Comparison of ENCODE assay signal across 20 cellular contexts in the genomic region with DNA sequence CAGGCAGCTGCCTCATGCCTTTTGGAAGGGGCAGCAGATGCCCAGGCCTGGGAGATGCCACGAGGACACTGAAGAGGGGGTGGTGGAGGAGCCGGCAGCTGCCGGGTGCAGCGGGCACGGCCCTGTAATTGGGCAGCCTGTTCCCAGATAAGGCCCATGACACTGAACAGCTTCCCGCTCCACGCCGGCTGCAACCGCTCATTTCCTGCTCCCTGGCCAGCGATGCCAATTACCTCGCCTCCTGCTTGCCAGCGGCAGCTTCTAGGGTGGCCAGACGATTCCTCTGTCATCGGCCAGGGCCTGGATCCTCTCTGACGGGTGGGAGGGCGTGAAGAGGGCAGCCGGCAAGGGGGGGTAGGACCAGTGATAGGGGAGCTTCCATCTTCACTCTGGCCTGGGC. TPM values are rescaled to one million over a fixed set of nuclear protein-coding genes. Genes with fewer than 3 reads are reported as not detected.
DNase-seq lines count a peak whose midpoint lies in the region; ATAC-seq and TF ChIP-seq lines count a peak whose summit lies in the region.
"Had no signal": no experiment of that assay in that cellular context is flagged by ENCODE, and none has a peak within 500 bp of the region (broad histone marks: within the 10 kb centered on the region; RNA-seq: fewer than 3 reads in every experiment).

No MANE protein-coding gene starts in this region.

- H3K9me3 ChIP-seq in spleen: no peaks in the 10 kb centered on the region
- H3K9me3 ChIP-seq: suprapubic skin had no signal

- DNase-seq in Daoy (ENCODE audit: low read depth) (peak; percentile 58), NCI-H69 (lab: John Stamatoyannopoulos, UW) (peak; percentile 77), Right ventricle myocardium superior (peak; percentile 79), spleen (peak; percentile 79), SKM-1 treated with dmso at 0.1 percent for 144 hours (lab: John Stamatoyannopoulos, UW; ENCODE audit: unreplicated experiment) (no peak)
- no peak for DNase-seq in central memory CD4-positive, alpha-beta T cell
- DNase-seq: activated CD4-positive, alpha-beta T cell treated with anti-CD3 and anti-CD28 coated beads for 48 hours; activated CD8-positive, alpha-beta memory T cell treated with anti-CD3 and anti-CD28 coated beads, Interleukin-2, amount 50 U/mL, for 48 hours; activated naive CD4-positive, alpha-beta T cell; DMS79 treated with DMSO at 0.1 percent for 48 hours; erythroblast; immature natural killer cell; IMR-90; stimulated activated CD4-positive, alpha-beta T cell treated with anti-CD3 and anti-CD28 coated beads, Interleukin-1b, Interleukin-23, amount 100 ng/mL, for 48 hours had no signal

- ATAC-seq in Right ventricle myocardium superior (ENCODE audit: poor library complexity) (peak; percentile 83), GM19395 (IDR thresholded peaks at IDR 0.05; ENCODE audit: unreplicated experiment) (no peak)

- TF ChIP-seq CTCF in spleen (IDR thresholded peaks at IDR 0.05 in 8 of 11, conservative IDR thresholded peaks at IDR 0.05 in 3 of 11): no peak

- H3K4me3 ChIP-seq in spleen: no peak overlapping the region
- H3K4me3 ChIP-seq: neural progenitor cell, suprapubic skin had no signal

- H3K27me3 ChIP-seq in spleen (replicated peaks in 1 of 7): peaks cover 0 to 46% (median 28%) of the 10 kb centered on the region in 7 donors

- no peak overlapping the region for H3K27ac ChIP-seq in spleen
- H3K27ac ChIP-seq: neural progenitor cell, suprapubic skin had no signal

- no peak for TF ChIP-seq POLR2A in spleen (IDR thresholded peaks at IDR 0.05)

- H3K4me1 ChIP-seq in spleen: peaks cover 4 to 39% (median 18%) of the 10 kb centered on the region in 6 donors

- H3K36me3 ChIP-seq in spleen: no peaks in the 10 kb centered on the region
- H3K36me3 ChIP-seq: neural progenitor cell, suprapubic skin had no signal

- 70 to 95% (median 82%) methylated on average over 14 to 17 of the region's 17 CpGs for WGBS in spleen, 5 donors

- intact Hi-C loops in Right ventricle myocardium superior (cut with DNase I) (no loop called here), spleen (cut with DNase I; ENCODE audit: low total_unique reads) (no loop called here)

RNA-seq across cellular contexts. Expression of gene FLRT1, which starts 22.8 kb away (rescaled TPM):
- not detected in 2 replicates for total RNA-seq in Daoy (2014; rRNA removed; shearing (Covaris generic))
- total RNA-seq in Right ventricle myocardium superior: 0.35 TPM
- total RNA-seq in spleen: under 1 TPM in 5 of 7 donors, not detected in 2; 0.10 to 0.51 (median 0.17) TPM
- under 1 TPM in 2 of 3 donors, not detected in 1; 0.03 to 0.16 TPM for polyA plus RNA-seq in spleen
- total RNA-seq: mesenteric fat pad, OCI-LY7, SK-MEL-5, suprapubic skin had no signal
- polyA plus RNA-seq: immature natural killer cell had no signal

Comparison
In these comparisons a context has a peak if more than half of its experiments do, and no peak if none do; other contexts are left out.
1. DNase-seq: peak in Daoy (single experiment), NCI-H69 (single experiment), Right ventricle myocardium superior (single experiment) and spleen (single experiment); none in central memory CD4-positive, alpha-beta T cell (single experiment) and SKM-1 treated with dmso at 0.1 percent for 144 hours (single experiment).